Comparison of ENCODE assay signal across 1 cellular context in the genomic region with DNA sequence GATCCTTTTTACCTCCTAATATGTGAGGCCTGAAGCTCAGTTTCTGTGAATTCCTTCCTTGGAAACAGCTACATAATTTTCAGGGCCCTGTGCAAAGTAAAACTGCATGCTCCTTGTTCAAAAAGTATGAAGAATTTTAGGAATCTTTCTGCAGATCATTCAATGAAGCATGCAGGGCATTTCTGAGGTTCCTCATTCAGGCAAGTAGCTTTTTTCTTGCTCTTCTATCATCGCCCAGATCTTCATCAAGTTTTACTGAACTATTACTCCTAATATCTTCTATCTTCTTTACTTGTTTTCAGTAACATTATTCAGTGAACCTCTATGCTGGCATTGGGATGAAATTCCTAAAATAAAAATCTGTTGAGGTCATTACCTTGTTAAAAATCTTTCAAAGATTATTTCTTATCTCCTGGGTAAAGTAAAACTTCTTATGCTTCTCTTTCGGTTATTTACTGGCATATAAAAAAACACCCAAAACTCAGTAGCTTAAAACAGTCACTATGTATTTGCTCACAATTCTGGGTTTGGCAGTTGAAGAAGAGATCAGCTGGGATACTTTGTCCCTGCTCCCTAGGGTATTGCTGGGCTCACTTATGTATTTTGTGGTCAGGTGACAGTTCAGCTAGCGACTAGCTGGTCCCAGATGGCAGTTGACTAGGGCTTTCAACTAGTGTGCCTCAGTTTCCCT.
TF ChIP-seq lines count a peak whose summit lies in the region.

No MANE protein-coding gene starts in this region.

TF ChIP-seq in GM23338, 12 proteins besides CTCF, POLR2A, EP300 and RAD21 (continued from another document):
- TF ChIP-seq, protein P1, sequence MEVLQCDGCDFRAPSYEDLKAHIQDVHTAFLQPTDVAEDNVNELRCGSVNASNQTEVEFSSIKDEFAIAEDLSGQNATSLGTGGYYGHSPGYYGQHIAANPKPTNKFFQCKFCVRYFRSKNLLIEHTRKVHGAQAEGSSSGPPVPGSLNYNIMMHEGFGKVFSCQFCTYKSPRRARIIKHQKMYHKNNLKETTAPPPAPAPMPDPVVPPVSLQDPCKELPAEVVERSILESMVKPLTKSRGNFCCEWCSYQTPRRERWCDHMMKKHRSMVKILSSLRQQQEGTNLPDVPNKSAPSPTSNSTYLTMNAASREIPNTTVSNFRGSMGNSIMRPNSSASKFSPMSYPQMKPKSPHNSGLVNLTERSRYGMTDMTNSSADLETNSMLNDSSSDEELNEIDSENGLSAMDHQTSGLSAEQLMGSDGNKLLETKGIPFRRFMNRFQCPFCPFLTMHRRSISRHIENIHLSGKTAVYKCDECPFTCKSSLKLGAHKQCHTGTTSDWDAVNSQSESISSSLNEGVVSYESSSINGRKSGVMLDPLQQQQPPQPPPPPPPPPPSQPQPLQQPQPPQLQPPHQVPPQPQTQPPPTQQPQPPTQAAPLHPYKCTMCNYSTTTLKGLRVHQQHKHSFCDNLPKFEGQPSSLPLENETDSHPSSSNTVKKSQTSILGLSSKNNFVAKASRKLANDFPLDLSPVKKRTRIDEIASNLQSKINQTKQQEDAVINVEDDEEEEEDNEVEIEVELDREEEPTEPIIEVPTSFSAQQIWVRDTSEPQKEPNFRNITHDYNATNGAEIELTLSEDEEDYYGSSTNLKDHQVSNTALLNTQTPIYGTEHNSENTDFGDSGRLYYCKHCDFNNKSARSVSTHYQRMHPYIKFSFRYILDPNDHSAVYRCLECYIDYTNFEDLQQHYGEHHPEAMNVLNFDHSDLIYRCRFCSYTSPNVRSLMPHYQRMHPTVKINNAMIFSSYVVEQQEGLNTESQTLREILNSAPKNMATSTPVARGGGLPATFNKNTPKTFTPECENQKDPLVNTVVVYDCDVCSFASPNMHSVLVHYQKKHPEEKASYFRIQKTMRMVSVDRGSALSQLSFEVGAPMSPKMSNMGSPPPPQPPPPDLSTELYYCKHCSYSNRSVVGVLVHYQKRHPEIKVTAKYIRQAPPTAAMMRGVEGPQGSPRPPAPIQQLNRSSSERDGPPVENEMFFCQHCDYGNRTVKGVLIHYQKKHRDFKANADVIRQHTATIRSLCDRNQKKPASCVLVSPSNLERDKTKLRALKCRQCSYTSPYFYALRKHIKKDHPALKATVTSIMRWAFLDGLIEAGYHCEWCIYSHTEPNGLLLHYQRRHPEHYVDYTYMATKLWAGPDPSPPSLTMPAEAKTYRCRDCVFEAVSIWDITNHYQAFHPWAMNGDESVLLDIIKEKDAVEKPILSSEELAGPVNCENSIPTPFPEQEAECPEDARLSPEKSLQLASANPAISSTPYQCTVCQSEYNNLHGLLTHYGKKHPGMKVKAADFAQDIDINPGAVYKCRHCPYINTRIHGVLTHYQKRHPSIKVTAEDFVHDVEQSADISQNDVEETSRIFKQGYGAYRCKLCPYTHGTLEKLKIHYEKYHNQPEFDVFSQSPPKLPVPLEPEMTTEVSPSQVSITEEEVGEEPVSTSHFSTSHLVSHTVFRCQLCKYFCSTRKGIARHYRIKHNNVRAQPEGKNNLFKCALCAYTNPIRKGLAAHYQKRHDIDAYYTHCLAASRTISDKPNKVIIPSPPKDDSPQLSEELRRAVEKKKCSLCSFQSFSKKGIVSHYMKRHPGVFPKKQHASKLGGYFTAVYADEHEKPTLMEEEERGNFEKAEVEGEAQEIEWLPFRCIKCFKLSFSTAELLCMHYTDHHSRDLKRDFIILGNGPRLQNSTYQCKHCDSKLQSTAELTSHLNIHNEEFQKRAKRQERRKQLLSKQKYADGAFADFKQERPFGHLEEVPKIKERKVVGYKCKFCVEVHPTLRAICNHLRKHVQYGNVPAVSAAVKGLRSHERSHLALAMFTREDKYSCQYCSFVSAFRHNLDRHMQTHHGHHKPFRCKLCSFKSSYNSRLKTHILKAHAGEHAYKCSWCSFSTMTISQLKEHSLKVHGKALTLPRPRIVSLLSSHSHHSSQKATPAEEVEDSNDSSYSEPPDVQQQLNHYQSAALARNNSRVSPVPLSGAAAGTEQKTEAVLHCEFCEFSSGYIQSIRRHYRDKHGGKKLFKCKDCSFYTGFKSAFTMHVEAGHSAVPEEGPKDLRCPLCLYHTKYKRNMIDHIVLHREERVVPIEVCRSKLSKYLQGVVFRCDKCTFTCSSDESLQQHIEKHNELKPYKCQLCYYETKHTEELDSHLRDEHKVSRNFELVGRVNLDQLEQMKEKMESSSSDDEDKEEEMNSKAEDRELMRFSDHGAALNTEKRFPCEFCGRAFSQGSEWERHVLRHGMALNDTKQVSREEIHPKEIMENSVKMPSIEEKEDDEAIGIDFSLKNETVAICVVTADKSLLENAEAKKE (CRISPR knock-in tag; IDR thresholded peaks at IDR 0.05) = no peak
- TF ChIP-seq, protein P2, sequence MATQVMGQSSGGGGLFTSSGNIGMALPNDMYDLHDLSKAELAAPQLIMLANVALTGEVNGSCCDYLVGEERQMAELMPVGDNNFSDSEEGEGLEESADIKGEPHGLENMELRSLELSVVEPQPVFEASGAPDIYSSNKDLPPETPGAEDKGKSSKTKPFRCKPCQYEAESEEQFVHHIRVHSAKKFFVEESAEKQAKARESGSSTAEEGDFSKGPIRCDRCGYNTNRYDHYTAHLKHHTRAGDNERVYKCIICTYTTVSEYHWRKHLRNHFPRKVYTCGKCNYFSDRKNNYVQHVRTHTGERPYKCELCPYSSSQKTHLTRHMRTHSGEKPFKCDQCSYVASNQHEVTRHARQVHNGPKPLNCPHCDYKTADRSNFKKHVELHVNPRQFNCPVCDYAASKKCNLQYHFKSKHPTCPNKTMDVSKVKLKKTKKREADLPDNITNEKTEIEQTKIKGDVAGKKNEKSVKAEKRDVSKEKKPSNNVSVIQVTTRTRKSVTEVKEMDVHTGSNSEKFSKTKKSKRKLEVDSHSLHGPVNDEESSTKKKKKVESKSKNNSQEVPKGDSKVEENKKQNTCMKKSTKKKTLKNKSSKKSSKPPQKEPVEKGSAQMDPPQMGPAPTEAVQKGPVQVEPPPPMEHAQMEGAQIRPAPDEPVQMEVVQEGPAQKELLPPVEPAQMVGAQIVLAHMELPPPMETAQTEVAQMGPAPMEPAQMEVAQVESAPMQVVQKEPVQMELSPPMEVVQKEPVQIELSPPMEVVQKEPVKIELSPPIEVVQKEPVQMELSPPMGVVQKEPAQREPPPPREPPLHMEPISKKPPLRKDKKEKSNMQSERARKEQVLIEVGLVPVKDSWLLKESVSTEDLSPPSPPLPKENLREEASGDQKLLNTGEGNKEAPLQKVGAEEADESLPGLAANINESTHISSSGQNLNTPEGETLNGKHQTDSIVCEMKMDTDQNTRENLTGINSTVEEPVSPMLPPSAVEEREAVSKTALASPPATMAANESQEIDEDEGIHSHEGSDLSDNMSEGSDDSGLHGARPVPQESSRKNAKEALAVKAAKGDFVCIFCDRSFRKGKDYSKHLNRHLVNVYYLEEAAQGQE (IDR thresholded peaks at IDR 0.05; ENCODE audit: unreplicated experiment) = no peak
- no peak for TF ChIP-seq JUNB (IDR thresholded peaks at IDR 0.05; ENCODE audit: unreplicated experiment)
